In genomic region chr18:69558088-69558487, GRCh38 we compare ENCODE assay signal across 28 cellular contexts.
DNase-seq lines count a peak whose midpoint lies in the region; ATAC-seq, FAIRE-seq and TF ChIP-seq lines count a peak whose summit lies in the region.
"Had no signal": no experiment of that assay in that cellular context is flagged by ENCODE, and none has a peak within 500 bp of the region (broad histone marks: within the 10 kb centered on the region; RNA-seq: fewer than 3 reads in every experiment).

No MANE protein-coding gene starts in this region.

- H4K5ac ChIP-seq in IMR-90 (ENCODE audit: low read depth, low read length): no peak overlapping the region

- no peaks in the 10 kb centered on the region for H4K20me1 ChIP-seq in IMR-90 (ENCODE audit: insufficient read depth, low read length)

- POLR2A ChIA-PET in A549 (lab: Yijun Ruan, JAX) (no interaction called here), IMR-90 (lab: Charles Lee; ENCODE audit: unreplicated experiment) (no interaction called here)

- H2AK5ac ChIP-seq in IMR-90 (ENCODE audit: low read depth, low read length): no peak overlapping the region

- H3K36me3 ChIP-seq in IMR-90 (ENCODE audit: control insufficient read depth, insufficient read depth, low read length) (no peaks in the 10 kb centered on the region), ectodermal cell (ENCODE audit: control insufficient read depth, insufficient read depth, low read length) (no peaks in the 10 kb centered on the region)
- H3K36me3 ChIP-seq: Peyer's patch had no signal

- no peak overlapping the region for H4K8ac ChIP-seq in IMR-90 (ENCODE audit: low read depth in 2 of 2, low read length in 2 of 2)

- no peak overlapping the region for H2BK20ac ChIP-seq in IMR-90 (ENCODE audit: low read depth, low read length)

- H3K14ac ChIP-seq in IMR-90 (replicated peaks; ENCODE audit: low read depth, low read length): no peak overlapping the region

- ATAC-seq in A549 (no peak), IMR-90 (ENCODE audit: low read depth) (no peak), GM19023 (IDR thresholded peaks at IDR 0.05; ENCODE audit: unreplicated experiment) (no peak), GM21381 (IDR thresholded peaks at IDR 0.05; ENCODE audit: unreplicated experiment) (no peak)
- ATAC-seq: CD8-positive, alpha-beta T cell had no signal

- no peak for FAIRE-seq in A549 (lab: Jason Lieb, UNC)
- FAIRE-seq: A204.1, GM12891, H54 had no signal

- WGBS in A549 (ENCODE audit: missing lambda C conversion rate): 78% methylated on average over 2 of the region's 2 CpGs
- no CpG with 5 or more reads among the region's 2 CpGs for WGBS in IMR-90 (ENCODE audit: extremely low coverage in 2 of 2, insufficient read length in 1 of 2), 2 experiments
- WGBS in ectodermal cell, 2 experiments: 90 to 100% methylated on average over 2 of the region's 2 CpGs

- TF ChIP-seq CTCF in A549 (IDR thresholded peaks at IDR 0.05) (no peak), IMR-90 (conservative IDR thresholded peaks at IDR 0.05; ENCODE audit: low read depth, low read length) (no peak)

- CTCF ChIA-PET in A549 (lab: Yijun Ruan, JAX): no interaction called here
- CTCF ChIA-PET in IMR-90 (lab: Yijun Ruan, JAX): no interaction called here

- H3K4me3 ChIP-seq in A549 (no peak overlapping the region), IMR-90 (ENCODE audit: insufficient read depth, low read depth, low read length) (no peak overlapping the region), ectodermal cell (ENCODE audit: insufficient read depth, low read depth, low read length) (no peak overlapping the region)
- H3K4me3 ChIP-seq: Peyer's patch, SK-N-MC had no signal

- no peaks in the 10 kb centered on the region for H3K9me3 ChIP-seq in A549
- H3K9me3 ChIP-seq in IMR-90 (ENCODE audit: control insufficient read depth, insufficient read depth, low read length): no peaks in the 10 kb centered on the region
- H3K9me3 ChIP-seq in ectodermal cell (ENCODE audit: control insufficient read depth, low read length): no peaks in the 10 kb centered on the region
- H3K9me3 ChIP-seq: Peyer's patch had no signal

- no TSS peak for BruUV-seq in IMR-90 (replicated peaks; lab: Mats Ljungman, UMichigan)

- no peak overlapping the region for H3K23ac ChIP-seq in IMR-90 (ENCODE audit: low read depth, low read length)

- H3K4ac ChIP-seq in IMR-90 (ENCODE audit: low read depth, low read length): no peak overlapping the region

- intact Hi-C loops in IMR-90 (cut with micrococcal nuclease): no loop called here

- no peaks in the 10 kb centered on the region for H3K4me1 ChIP-seq in A549
- H3K4me1 ChIP-seq in IMR-90 (ENCODE audit: control insufficient read depth, insufficient read depth, low read length): no peaks in the 10 kb centered on the region
- peaks cover 7% of the 10 kb centered on the region for H3K4me1 ChIP-seq in ectodermal cell (ENCODE audit: control insufficient read depth, insufficient read depth, low read length)
- H3K4me1 ChIP-seq: Peyer's patch had no signal

- no peak overlapping the region for H3K18ac ChIP-seq in IMR-90 (ENCODE audit: low read depth, low read length)

- no peak overlapping the region for H4K91ac ChIP-seq in IMR-90 (ENCODE audit: insufficient read depth, low read depth, low read length)

- H3K4me2 ChIP-seq in A549 (no peak overlapping the region), IMR-90 (ENCODE audit: low read depth, low read length) (no peak overlapping the region)

- no peaks in the 10 kb centered on the region for H3K9me1 ChIP-seq in IMR-90 (ENCODE audit: insufficient read depth, low read length)

- TF ChIP-seq RAD21 in A549 (conservative IDR thresholded peaks at IDR 0.05 in 1 of 2, IDR thresholded peaks at IDR 0.05 in 1 of 2) (no peak), IMR-90 (IDR thresholded peaks at IDR 0.05; ENCODE audit: low read length) (no peak)

- no peak overlapping the region for H3K9ac ChIP-seq in IMR-90 (ENCODE audit: low read depth, low read length)

- no peak for DNase-seq in A549 (ENCODE audit: low read depth in 1 of 2, low spot score in 1 of 2)
- DNase-seq in IMR-90: no peak
- DNase-seq in SK-N-DZ (ENCODE audit: low spot score): peak; percentile 13
- DNase-seq in SKM-1 treated with dmso at 0.1 percent for 144 hours (lab: John Stamatoyannopoulos, UW; ENCODE audit: unreplicated experiment): no peak
- no peak for DNase-seq in NCI-H1417 treated with DMSO at 0.1 percent for 48 hours (lab: John Stamatoyannopoulos, UW)
- DNase-seq: AML-193; CD8-positive, alpha-beta T cell; DMS79; EL; GF-D8; Kasumi-1; NCI-H1694; NCI-H2029 treated with DMSO at 0.1 percent for 48 hours; NCI-H2171; NCI-H226; NCI-H510A treated with DMSO at 0.1 percent for 48 hours; Peyer's patch; SHP77 treated with DMSO at 0.1 percent for 48 hours; T-helper 1 cell had no signal

- H2BK15ac ChIP-seq in IMR-90 (ENCODE audit: low read depth, low read length): no peak overlapping the region

- no peak for TF ChIP-seq POLR2A in A549 (IDR thresholded peaks at IDR 0.05; ENCODE audit: low read length)
- no peak for TF ChIP-seq POLR2A in IMR-90 (IDR thresholded peaks at IDR 0.05; ENCODE audit: low read depth, low read length)

- H2AK9ac ChIP-seq in IMR-90 (replicated peaks; ENCODE audit: low read depth, low read length, poor library complexity): no peak overlapping the region

- no peaks in the 10 kb centered on the region for H3K79me1 ChIP-seq in IMR-90 (ENCODE audit: low read depth in 1 of 2, low read length in 2 of 2)

- in situ Hi-C loops in IMR-90 (cut with MboI; ENCODE audit: low sequenced_read_pairs): no loop called here

- H2AFZ ChIP-seq in IMR-90 (replicated peaks; ENCODE audit: low read length, poor library complexity): no peak overlapping the region

- dilution Hi-C loops in IMR-90 (cut with HindIII; ENCODE audit: low sequenced_read_pairs, unreplicated experiment): no loop called here

- no peak overlapping the region for H3K27ac ChIP-seq in A549
- H3K27ac ChIP-seq in IMR-90 (ENCODE audit: insufficient read depth, low read length): no peak overlapping the region
- peak overlapping the region; percentile 44 for H3K27ac ChIP-seq in ectodermal cell (ENCODE audit: insufficient read depth, low read depth, low read length, poor library complexity, severe bottlenecking)
- H3K27ac ChIP-seq: C4-2B, HL-60, Peyer's patch, SK-N-MC had no signal

- no peak overlapping the region for H2BK120ac ChIP-seq in IMR-90 (ENCODE audit: low read depth, low read length)

- H3K56ac ChIP-seq in IMR-90 (ENCODE audit: extremely low read depth, insufficient read depth, low read length): no peak overlapping the region

- no peak overlapping the region for H2BK5ac ChIP-seq in IMR-90 (ENCODE audit: low read depth, low read length, poor library complexity, severe bottlenecking)

- H3K27me3 ChIP-seq in IMR-90 (ENCODE audit: control insufficient read depth, insufficient read depth, low read length) (no peaks in the 10 kb centered on the region), ectodermal cell (ENCODE audit: control insufficient read depth, insufficient read depth, low read length, poor library complexity, severe bottlenecking) (no peaks in the 10 kb centered on the region)
- H3K27me3 ChIP-seq: Peyer's patch had no signal

- TF ChIP-seq EP300 in A549 (IDR thresholded peaks at IDR 0.05): no peak

TF ChIP-seq in A549, 52 proteins besides CTCF, POLR2A, EP300 and RAD21:
- TF ChIP-seq MAFK (IDR thresholded peaks at IDR 0.05; ENCODE audit: partially characterized antibody) (peak; percentile 48), FOSB (CRISPR knock-in tag; IDR thresholded peaks at IDR 0.05) (no peak)
TF ChIP-seq in A549: peak in this region for 1.

TF ChIP-seq in IMR-90, 13 proteins besides CTCF, POLR2A, EP300 and RAD21:
- peak; percentile 20; the same call in 1 of the 2 replicates for TF ChIP-seq MAFK (IDR thresholded peaks at IDR 0.05; ENCODE audit: low read depth, low read length)
- no peak for TF ChIP-seq MAZ (IDR thresholded peaks at IDR 0.05; ENCODE audit: borderline replicate concordance, low read depth, low read length)
- TF ChIP-seq FOS (IDR thresholded peaks at IDR 0.05; ENCODE audit: low read depth, low read length): no peak
